Comparison of ENCODE assay signal across 1 cellular context in genomic region chr9:124503713-124504529, GRCh38.
TF ChIP-seq lines count a peak whose summit lies in the region.

No MANE protein-coding gene starts in this region.

TF ChIP-seq in GM23338, 12 proteins besides CTCF, POLR2A, EP300 and RAD21:
- TF ChIP-seq REST (IDR thresholded peaks at IDR 0.05; ENCODE audit: unreplicated experiment) (no peak), STAT1 (IDR thresholded peaks at IDR 0.05; ENCODE audit: unreplicated experiment) (no peak), ZNF114 (CRISPR knock-in tag; IDR thresholded peaks at IDR 0.05) (no peak), EZH2 (IDR thresholded peaks at IDR 0.05; ENCODE audit: low read depth, unreplicated experiment) (peak; percentile 99), EZH2phosphoT487 (IDR thresholded peaks at IDR 0.05; ENCODE audit: unreplicated experiment) (peak; percentile 83), JUNB (IDR thresholded peaks at IDR 0.05; ENCODE audit: unreplicated experiment) (no peak)
